In genomic region chrX:17067534-17067933, GRCh38 we compare ENCODE assay signal across 22 cellular contexts.
DNase-seq lines count a peak whose midpoint lies in the region; ATAC-seq and TF ChIP-seq lines count a peak whose summit lies in the region.
"Had no signal": no experiment of that assay in that cellular context is flagged by ENCODE, and none has a peak within 500 bp of the region (broad histone marks: within the 10 kb centered on the region; RNA-seq: fewer than 3 reads in every experiment).

No MANE protein-coding gene starts in this region.

- in situ Hi-C loops in gastrocnemius medialis (cut with MboI; ENCODE audit: low sequenced_read_pairs in 4 of 4) = no loop called here

- no peak for TF ChIP-seq RAD21 in SK-N-SH (IDR thresholded peaks at IDR 0.05; ENCODE audit: low read length)

- H3K4me2 ChIP-seq in SK-N-SH = no peak overlapping the region
- H3K4me2 ChIP-seq: BLaER1 had no signal

- ATAC-seq in SK-N-SH treated with all-trans-retinoic acid at 6 μM for 48 hours (no peak), GM21576 (IDR thresholded peaks at IDR 0.05; ENCODE audit: unreplicated experiment) (no peak), gastrocnemius medialis (no peak)
- ATAC-seq: HCT116 had no signal

- H3K4me3 ChIP-seq in SK-N-SH (ENCODE audit: low read depth in 2 of 2, low read length in 1 of 2) (no peak overlapping the region), gastrocnemius medialis (no peak overlapping the region)
- H3K4me3 ChIP-seq: BLaER1 had no signal

- H3K36me3 ChIP-seq in SK-N-SH (replicated peaks in 1 of 2; ENCODE audit: control insufficient read depth in 1 of 2, insufficient read depth in 2 of 2, low read length in 1 of 2) (no peaks in the 10 kb centered on the region), gastrocnemius medialis (no peaks in the 10 kb centered on the region)
- H3K36me3 ChIP-seq: BLaER1 had no signal

- no peaks in the 10 kb centered on the region for H3K27me3 ChIP-seq in SK-N-SH (ENCODE audit: insufficient read depth)
- no peaks in the 10 kb centered on the region for H3K27me3 ChIP-seq in gastrocnemius medialis

- no peaks in the 10 kb centered on the region for H3K79me2 ChIP-seq in SK-N-SH (ENCODE audit: insufficient read depth)

- H4K20me1 ChIP-seq in SK-N-SH (ENCODE audit: insufficient read depth) = no peaks in the 10 kb centered on the region

- DNase-seq in SK-N-SH (peak; percentile 15), astrocyte of the hippocampus (ENCODE audit: low read depth, low spot score) (peak; percentile 30), medulla oblongata (ENCODE audit: extremely low spot score) (peak; percentile 45), NCI-H1436 (lab: John Stamatoyannopoulos, UW) (no peak), gastrocnemius medialis (no peak)
- DNase-seq: Caco-2; CD4-positive, alpha-beta T cell; EL; GF-D8; GOT3; KG1; NCI-H1092 treated with DMSO at 0.1 percent for 48 hours; NCI-H1694 treated with DMSO at 0.1 percent for 48 hours; NCI-H226; NCI-H510A treated with DMSO at 0.1 percent for 48 hours; NCI-H748 treated with DMSO at 0.1 percent for 48 hours; Right ventricle myocardium superior; SW 1271 had no signal

- H3K4me1 ChIP-seq in SK-N-SH (ENCODE audit: control insufficient read depth in 1 of 2, insufficient read depth in 2 of 2, low read depth in 1 of 2, low read length in 1 of 2) (no peaks in the 10 kb centered on the region; a peak in 1 of 4 replicates), gastrocnemius medialis (no peaks in the 10 kb centered on the region)
- H3K4me1 ChIP-seq: BLaER1, Caco-2 had no signal

- no peak for TF ChIP-seq EP300 in SK-N-SH (IDR thresholded peaks at IDR 0.05; ENCODE audit: borderline replicate concordance in 1 of 2, low read depth in 1 of 2, low read length in 1 of 2)

- H3F3A ChIP-seq in SK-N-SH (replicated peaks; ENCODE audit: insufficient read depth) = no peaks in the 10 kb centered on the region

- POLR2A ChIA-PET in SK-N-SH (lab: Yijun Ruan, JAX) = no interaction called here

- H3K27ac ChIP-seq in SK-N-SH (ENCODE audit: low read depth in 2 of 2, low read length in 1 of 2) (no peak overlapping the region; a peak in 1 of 4 replicates), gastrocnemius medialis (no peak overlapping the region)
- H3K27ac ChIP-seq: BLaER1 had no signal

- WGBS in SK-N-SH (ENCODE audit: low lambda C conversion rate) = 2% methylated on average over 1 of the region's 1 CpG

- TF ChIP-seq POLR2A in gastrocnemius medialis (IDR thresholded peaks at IDR 0.05) = no peak

- intact Hi-C loops in gastrocnemius medialis (cut with DNase I; ENCODE audit: low total_unique reads) = no loop called here

- H3K9me3 ChIP-seq in SK-N-SH (no peaks in the 10 kb centered on the region), gastrocnemius medialis (no peaks in the 10 kb centered on the region)
- H3K9me3 ChIP-seq: BLaER1, Caco-2 had no signal

- CTCF ChIA-PET in SK-N-SH (lab: Yijun Ruan, JAX) = interaction anchor here (0.7 to 1.8 kb wide), 4 partner anchors 15 to 35 kb away, joined by 3 to 6 read pairs (median 3); no protein-coding TSS in a partner anchor

- no peak overlapping the region for H3K9ac ChIP-seq in SK-N-SH
- H3K9ac ChIP-seq: BLaER1 had no signal

- no peak for TF ChIP-seq CTCF in SK-N-SH (IDR thresholded peaks at IDR 0.05)
- no peak for TF ChIP-seq CTCF in gastrocnemius medialis (IDR thresholded peaks at IDR 0.05 in 4 of 5, conservative IDR thresholded peaks at IDR 0.05 in 1 of 5)

- no peak overlapping the region for H2AFZ ChIP-seq in SK-N-SH (ENCODE audit: low read depth)

- H3K9me2 ChIP-seq in SK-N-SH = no peaks in the 10 kb centered on the region

TF ChIP-seq in SK-N-SH, 30 proteins besides CTCF, POLR2A, EP300 and RAD21:
- TF ChIP-seq TCF12 (IDR thresholded peaks at IDR 0.05) (peak; percentile 17; the same call in 1 of the 2 replicates), RFX5 (IDR thresholded peaks at IDR 0.05; ENCODE audit: low read length) (no peak)

TF ChIP-seq in SK-N-SH treated with all-trans-retinoic acid at 6 μM for 48 hours, 23 proteins besides CTCF, POLR2A, EP300 and RAD21:
- TF ChIP-seq ZFP30 (CRISPR knock-in tag; IDR thresholded peaks at IDR 0.05) = no peak
- TF ChIP-seq CSDC2 (CRISPR knock-in tag; IDR thresholded peaks at IDR 0.05) = no peak
- TF ChIP-seq, protein P1, sequence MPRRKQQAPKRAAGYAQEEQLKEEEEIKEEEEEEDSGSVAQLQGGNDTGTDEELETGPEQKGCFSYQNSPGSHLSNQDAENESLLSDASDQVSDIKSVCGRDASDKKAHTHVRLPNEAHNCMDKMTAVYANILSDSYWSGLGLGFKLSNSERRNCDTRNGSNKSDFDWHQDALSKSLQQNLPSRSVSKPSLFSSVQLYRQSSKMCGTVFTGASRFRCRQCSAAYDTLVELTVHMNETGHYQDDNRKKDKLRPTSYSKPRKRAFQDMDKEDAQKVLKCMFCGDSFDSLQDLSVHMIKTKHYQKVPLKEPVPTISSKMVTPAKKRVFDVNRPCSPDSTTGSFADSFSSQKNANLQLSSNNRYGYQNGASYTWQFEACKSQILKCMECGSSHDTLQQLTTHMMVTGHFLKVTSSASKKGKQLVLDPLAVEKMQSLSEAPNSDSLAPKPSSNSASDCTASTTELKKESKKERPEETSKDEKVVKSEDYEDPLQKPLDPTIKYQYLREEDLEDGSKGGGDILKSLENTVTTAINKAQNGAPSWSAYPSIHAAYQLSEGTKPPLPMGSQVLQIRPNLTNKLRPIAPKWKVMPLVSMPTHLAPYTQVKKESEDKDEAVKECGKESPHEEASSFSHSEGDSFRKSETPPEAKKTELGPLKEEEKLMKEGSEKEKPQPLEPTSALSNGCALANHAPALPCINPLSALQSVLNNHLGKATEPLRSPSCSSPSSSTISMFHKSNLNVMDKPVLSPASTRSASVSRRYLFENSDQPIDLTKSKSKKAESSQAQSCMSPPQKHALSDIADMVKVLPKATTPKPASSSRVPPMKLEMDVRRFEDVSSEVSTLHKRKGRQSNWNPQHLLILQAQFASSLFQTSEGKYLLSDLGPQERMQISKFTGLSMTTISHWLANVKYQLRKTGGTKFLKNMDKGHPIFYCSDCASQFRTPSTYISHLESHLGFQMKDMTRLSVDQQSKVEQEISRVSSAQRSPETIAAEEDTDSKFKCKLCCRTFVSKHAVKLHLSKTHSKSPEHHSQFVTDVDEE (CRISPR knock-in tag; IDR thresholded peaks at IDR 0.05) = no peak
- TF ChIP-seq ZNF565 (CRISPR knock-in tag; conservative IDR thresholded peaks at IDR 0.05; ENCODE audit: low read depth) = no peak
- no peak for TF ChIP-seq ISL1 (CRISPR knock-in tag; IDR thresholded peaks at IDR 0.05)
- TF ChIP-seq RARB (CRISPR knock-in tag; IDR thresholded peaks at IDR 0.05) = no peak
- TF ChIP-seq GLIS3 (CRISPR knock-in tag; IDR thresholded peaks at IDR 0.05) = no peak
- TF ChIP-seq TOX (CRISPR knock-in tag; IDR thresholded peaks at IDR 0.05; ENCODE audit: borderline replicate concordance) = no peak
- no peak for TF ChIP-seq PPARA (CRISPR knock-in tag; IDR thresholded peaks at IDR 0.05; ENCODE audit: borderline replicate concordance)
- TF ChIP-seq, protein P2, sequence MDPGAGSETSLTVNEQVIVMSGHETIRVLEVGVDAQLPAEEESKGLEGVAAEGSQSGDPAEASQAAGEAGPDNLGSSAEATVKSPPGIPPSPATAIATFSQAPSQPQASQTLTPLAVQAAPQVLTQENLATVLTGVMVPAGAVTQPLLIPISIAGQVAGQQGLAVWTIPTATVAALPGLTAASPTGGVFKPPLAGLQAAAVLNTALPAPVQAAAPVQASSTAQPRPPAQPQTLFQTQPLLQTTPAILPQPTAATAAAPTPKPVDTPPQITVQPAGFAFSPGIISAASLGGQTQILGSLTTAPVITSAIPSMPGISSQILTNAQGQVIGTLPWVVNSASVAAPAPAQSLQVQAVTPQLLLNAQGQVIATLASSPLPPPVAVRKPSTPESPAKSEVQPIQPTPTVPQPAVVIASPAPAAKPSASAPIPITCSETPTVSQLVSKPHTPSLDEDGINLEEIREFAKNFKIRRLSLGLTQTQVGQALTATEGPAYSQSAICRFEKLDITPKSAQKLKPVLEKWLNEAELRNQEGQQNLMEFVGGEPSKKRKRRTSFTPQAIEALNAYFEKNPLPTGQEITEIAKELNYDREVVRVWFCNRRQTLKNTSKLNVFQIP (CRISPR knock-in tag; IDR thresholded peaks at IDR 0.05; ENCODE audit: borderline replicate concordance, low read depth) = no peak
- TF ChIP-seq ZNF70 (CRISPR knock-in tag; IDR thresholded peaks at IDR 0.05) = no peak
- no peak for TF ChIP-seq OSR1 (CRISPR knock-in tag; IDR thresholded peaks at IDR 0.05)
- no peak for TF ChIP-seq SNAI2 (CRISPR knock-in tag; IDR thresholded peaks at IDR 0.05)
- TF ChIP-seq, protein P3, sequence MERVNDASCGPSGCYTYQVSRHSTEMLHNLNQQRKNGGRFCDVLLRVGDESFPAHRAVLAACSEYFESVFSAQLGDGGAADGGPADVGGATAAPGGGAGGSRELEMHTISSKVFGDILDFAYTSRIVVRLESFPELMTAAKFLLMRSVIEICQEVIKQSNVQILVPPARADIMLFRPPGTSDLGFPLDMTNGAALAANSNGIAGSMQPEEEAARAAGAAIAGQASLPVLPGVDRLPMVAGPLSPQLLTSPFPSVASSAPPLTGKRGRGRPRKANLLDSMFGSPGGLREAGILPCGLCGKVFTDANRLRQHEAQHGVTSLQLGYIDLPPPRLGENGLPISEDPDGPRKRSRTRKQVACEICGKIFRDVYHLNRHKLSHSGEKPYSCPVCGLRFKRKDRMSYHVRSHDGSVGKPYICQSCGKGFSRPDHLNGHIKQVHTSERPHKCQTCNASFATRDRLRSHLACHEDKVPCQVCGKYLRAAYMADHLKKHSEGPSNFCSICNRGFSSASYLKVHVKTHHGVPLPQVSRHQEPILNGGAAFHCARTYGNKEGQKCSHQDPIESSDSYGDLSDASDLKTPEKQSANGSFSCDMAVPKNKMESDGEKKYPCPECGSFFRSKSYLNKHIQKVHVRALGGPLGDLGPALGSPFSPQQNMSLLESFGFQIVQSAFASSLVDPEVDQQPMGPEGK (CRISPR knock-in tag; IDR thresholded peaks at IDR 0.05; ENCODE audit: borderline replicate concordance) = no peak
- TF ChIP-seq BACH2 (CRISPR knock-in tag; IDR thresholded peaks at IDR 0.05; ENCODE audit: borderline replicate concordance) = no peak
- no peak for TF ChIP-seq ZC3H10 (CRISPR knock-in tag; IDR thresholded peaks at IDR 0.05)
- TF ChIP-seq ZNF8 (CRISPR knock-in tag; IDR thresholded peaks at IDR 0.05) = no peak
- no peak for TF ChIP-seq ZFP3 (CRISPR knock-in tag; IDR thresholded peaks at IDR 0.05)

Comparison
In these comparisons a context has a peak if more than half of its experiments do, and no peak if none do; other contexts are left out.
1. DNase-seq: peak in SK-N-SH (single experiment), astrocyte of the hippocampus (single experiment) and medulla oblongata (single experiment); none in NCI-H1436 (single experiment) and gastrocnemius medialis (0 of 2).